ENCODE assay signal across 29 cellular contexts in the genomic region with DNA sequence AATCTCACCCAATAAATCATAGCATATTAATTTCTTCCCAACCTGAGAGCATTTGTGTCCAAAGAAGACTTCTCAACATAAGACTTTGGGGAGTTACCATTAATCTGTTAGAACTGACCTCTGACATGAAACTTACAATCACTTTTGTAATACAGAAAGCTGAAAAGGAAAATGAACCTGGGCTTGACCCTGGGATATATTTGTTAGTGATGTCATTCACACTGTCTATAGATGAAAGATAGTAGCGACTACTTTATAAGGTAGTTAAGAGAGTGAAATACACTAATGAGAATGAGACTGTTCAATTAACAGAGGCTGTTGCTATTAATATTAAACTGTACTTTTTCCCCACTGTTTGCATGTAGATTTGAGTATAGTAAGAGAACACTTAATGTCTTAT.
"Had no signal": no experiment of that assay in that cellular context is flagged by ENCODE, and none has a peak within 500 bp of the region (broad histone marks: within the 10 kb centered on the region; RNA-seq: fewer than 3 reads in every experiment).

No MANE protein-coding gene starts in this region.

- DNase-seq: stimulated activated CD4-positive, alpha-beta T cell treated with anti-CD3 and anti-CD28 coated beads, Interleukin-2, amount 100 ng/mL, for 48 hours; stimulated activated CD4-positive, alpha-beta T cell treated with anti-CD3 and anti-CD28 coated beads, Interleukin-4, amount 100 ng/mL, for 1 hour; stimulated activated CD4-positive, alpha-beta T cell treated with anti-CD3 and anti-CD28 coated beads, Interleukin-4, amount 100 ng/mL, for 24 hours; stimulated activated CD4-positive, alpha-beta T cell treated with anti-CD3 and anti-CD28 coated beads, Interleukin-4, amount 100 ng/mL, for 4 hours; stimulated activated CD8-positive, alpha-beta memory T cell treated with anti-CD3 and anti-CD28 coated beads, Interleukin-4, amount 100 ng/mL, for 48 hours; stimulated activated naive B cell treated with anti-CD40 and anti-IgM and Interleukin-4, amounts not matched to agents 10 μg/mL and 1 μg/mL and 100 μg/mL, for 72 hours; stimulated activated naive CD4-positive, alpha-beta T cell; stimulated activated naive CD4-positive, alpha-beta T cell treated with Interleukin-2 at 50 U/mL for 16 hours; stimulated activated naive CD8-positive, alpha-beta T cell treated with anti-CD3 and anti-CD28 coated beads, Interleukin-15, amount 100 ng/mL, for 72 hours; stimulated activated naive CD8-positive, alpha-beta T cell treated with anti-CD3 and anti-CD28 coated beads, Interleukin-15, Interleukin-2, amounts not matched to agents 100 U/mL and 50 U/mL, for 24 hours; stomach; substantia nigra; testis; thyroid gland; tibial artery; transverse colon; trophoblast cell; upper lobe of left lung; upper lobe of right lung; uterus had no signal

- H3K36me3 ChIP-seq: stomach, suprapubic skin, thoracic aorta, thyroid gland, tibial artery, tibial nerve, transverse colon, upper lobe of left lung, upper lobe of right lung, uterus, vagina had no signal

- H3K27me3 Mint-ChIP-seq: stimulated activated memory B cell treated with anti-CD40 and anti-IgM and Interleukin-4, amounts not matched to agents 10 μg/mL and 1 μg/mL and 100 μg/mL, for 72 hours; stimulated activated naive CD8-positive, alpha-beta T cell treated with anti-CD3 and anti-CD28 coated beads, Interleukin-15, amount 100 ng/mL, for 72 hours; stimulated activated naive CD8-positive, alpha-beta T cell treated with anti-CD3 and anti-CD28 coated beads, Interleukin-15, Interleukin-2, amounts not matched to agents 100 ng/mL and 50 ng/mL, for 24 hours; type B pancreatic cell had no signal

- FAIRE-seq: urothelium cell line had no signal

- H3K4me3 ChIP-seq: stomach, suprapubic skin, testis, thoracic aorta, thyroid gland, tibial artery, tibial nerve, transverse colon, upper lobe of left lung, upper lobe of right lung, uterus, vagina had no signal

- H3K9me3 ChIP-seq: stomach, suprapubic skin, testis, thoracic aorta, thyroid gland, tibial artery, tibial nerve, transverse colon, upper lobe of left lung, upper lobe of right lung, uterus, vagina had no signal

- H3K27ac Mint-ChIP-seq: stimulated activated effector memory CD8-positive, alpha-beta T cell treated with anti-CD3 and anti-CD28 coated beads, Interleukin-12 subunit alpha, Interleukin-12 subunit beta, amount 100 ng/mL, for 72 hours; stimulated activated memory B cell treated with anti-CD40 and anti-IgM and Interleukin-4, amounts not matched to agents 10 μg/mL and 1 μg/mL and 100 μg/mL, for 72 hours; stimulated activated naive B cell treated with anti-CD40 and anti-IgM and Interleukin-4, amounts not matched to agents 10 μg/mL and 1 μg/mL and 100 μg/mL, for 72 hours; stimulated activated naive CD8-positive, alpha-beta T cell treated with anti-CD3 and anti-CD28 coated beads, Interleukin-15, amount 100 ng/mL, for 72 hours; stimulated activated naive CD8-positive, alpha-beta T cell treated with anti-CD3 and anti-CD28 coated beads, Interleukin-15, Interleukin-2, amounts not matched to agents 100 ng/mL and 50 ng/mL, for 24 hours; type B pancreatic cell had no signal

- H3K9me3 Mint-ChIP-seq: stimulated activated effector memory CD8-positive, alpha-beta T cell treated with anti-CD3 and anti-CD28 coated beads, Interleukin-12 subunit alpha, Interleukin-12 subunit beta, amount 100 ng/mL, for 72 hours; stimulated activated memory B cell treated with anti-CD40 and anti-IgM and Interleukin-4, amounts not matched to agents 10 μg/mL and 1 μg/mL and 100 μg/mL, for 72 hours; stimulated activated naive B cell treated with anti-CD40 and anti-IgM and Interleukin-4, amounts not matched to agents 10 μg/mL and 1 μg/mL and 100 μg/mL, for 72 hours; stimulated activated naive CD8-positive, alpha-beta T cell treated with anti-CD3 and anti-CD28 coated beads, Interleukin-15, amount 100 ng/mL, for 72 hours; stimulated activated naive CD8-positive, alpha-beta T cell treated with anti-CD3 and anti-CD28 coated beads, Interleukin-15, Interleukin-2, amounts not matched to agents 100 ng/mL and 50 ng/mL, for 24 hours; type B pancreatic cell had no signal

- ATAC-seq: stimulated activated effector memory CD8-positive, alpha-beta T cell treated with anti-CD3 and anti-CD28 coated beads, Interleukin-12 subunit alpha, Interleukin-12 subunit beta, amount 100 ng/mL, for 72 hours; stimulated activated memory B cell treated with anti-CD40 and anti-IgM and Interleukin-4, amounts not matched to agents 10 μg/mL and 1 μg/mL and 100 μg/mL, for 72 hours; stimulated activated naive B cell treated with anti-CD40 and anti-IgM and Interleukin-4, amounts not matched to agents 10 μg/mL and 1 μg/mL and 100 μg/mL, for 72 hours; stimulated activated naive CD8-positive, alpha-beta T cell treated with anti-CD3 and anti-CD28 coated beads, Interleukin-15, amount 100 ng/mL, for 72 hours; stimulated activated naive CD8-positive, alpha-beta T cell treated with anti-CD3 and anti-CD28 coated beads, Interleukin-15, Interleukin-2, amounts not matched to agents 100 U/mL and 50 U/mL, for 24 hours; upper lobe of right lung had no signal

- H3K27ac ChIP-seq: stomach, suprapubic skin, testis, thoracic aorta, thyroid gland, tibial artery, tibial nerve, transverse colon, upper lobe of left lung, upper lobe of right lung, uterus, vagina had no signal

- H3K27me3 ChIP-seq: stomach, suprapubic skin, testis, thyroid gland, tibial artery, tibial nerve, transverse colon, upper lobe of left lung, upper lobe of right lung, uterus, vagina had no signal

- H3K4me1 Mint-ChIP-seq: stimulated activated effector memory CD8-positive, alpha-beta T cell treated with anti-CD3 and anti-CD28 coated beads, Interleukin-12 subunit alpha, Interleukin-12 subunit beta, amount 100 ng/mL, for 72 hours; stimulated activated memory B cell treated with anti-CD40 and anti-IgM and Interleukin-4, amounts not matched to agents 10 μg/mL and 1 μg/mL and 100 μg/mL, for 72 hours; stimulated activated naive B cell treated with anti-CD40 and anti-IgM and Interleukin-4, amounts not matched to agents 10 μg/mL and 1 μg/mL and 100 μg/mL, for 72 hours had no signal

- H3K4me1 ChIP-seq: suprapubic skin, testis, thyroid gland, tibial nerve, transverse colon, upper lobe of left lung, upper lobe of right lung, uterus, vagina had no signal

- H3K36me3 Mint-ChIP-seq: stimulated activated effector memory CD8-positive, alpha-beta T cell treated with anti-CD3 and anti-CD28 coated beads, Interleukin-12 subunit alpha, Interleukin-12 subunit beta, amount 100 ng/mL, for 72 hours; stimulated activated memory B cell treated with anti-CD40 and anti-IgM and Interleukin-4, amounts not matched to agents 10 μg/mL and 1 μg/mL and 100 μg/mL, for 72 hours; stimulated activated naive B cell treated with anti-CD40 and anti-IgM and Interleukin-4, amounts not matched to agents 10 μg/mL and 1 μg/mL and 100 μg/mL, for 72 hours; type B pancreatic cell had no signal

- H3K4me3 Mint-ChIP-seq: stimulated activated effector memory CD8-positive, alpha-beta T cell treated with anti-CD3 and anti-CD28 coated beads, Interleukin-12 subunit alpha, Interleukin-12 subunit beta, amount 100 ng/mL, for 72 hours; stimulated activated memory B cell treated with anti-CD40 and anti-IgM and Interleukin-4, amounts not matched to agents 10 μg/mL and 1 μg/mL and 100 μg/mL, for 72 hours; stimulated activated naive B cell treated with anti-CD40 and anti-IgM and Interleukin-4, amounts not matched to agents 10 μg/mL and 1 μg/mL and 100 μg/mL, for 72 hours; stimulated activated naive CD8-positive, alpha-beta T cell treated with anti-CD3 and anti-CD28 coated beads, Interleukin-15, amount 100 ng/mL, for 72 hours; stimulated activated naive CD8-positive, alpha-beta T cell treated with anti-CD3 and anti-CD28 coated beads, Interleukin-15, Interleukin-2, amounts not matched to agents 100 ng/mL and 50 ng/mL, for 24 hours; type B pancreatic cell had no signal
